Comparison of ENCODE assay signal across 22 cellular contexts in the genomic region with DNA sequence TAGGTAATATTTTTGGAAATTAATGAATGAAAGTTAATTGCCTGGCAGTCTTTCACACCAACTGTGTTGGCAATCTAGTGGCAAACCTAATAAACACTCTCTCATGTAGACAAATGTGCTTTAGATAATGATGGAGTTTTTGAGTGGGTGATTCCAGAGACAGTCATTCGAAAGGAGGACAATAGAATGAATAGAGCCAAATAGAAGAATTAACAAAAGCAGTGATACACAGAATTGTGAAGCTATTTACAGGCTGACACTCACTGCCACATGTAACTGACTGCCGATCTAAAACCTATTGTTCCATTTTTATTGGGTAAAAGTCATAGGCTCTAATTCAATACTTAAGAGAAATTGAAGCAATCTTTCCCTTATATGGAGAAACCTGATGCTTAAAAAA.
"Had no signal": no experiment of that assay in that cellular context is flagged by ENCODE, and none has a peak within 500 bp of the region (broad histone marks: within the 10 kb centered on the region; RNA-seq: fewer than 3 reads in every experiment).

No MANE protein-coding gene starts in this region.

- H3K4me1 ChIP-seq: gastrocnemius medialis, left lung, lower lobe of right lung had no signal

- H3K4me3 ChIP-seq: dorsolateral prefrontal cortex, gastrocnemius medialis, left lung, lower lobe of right lung, stomach had no signal

- H3K9me3 ChIP-seq: gastrocnemius medialis, left lung, lower lobe of right lung, neutrophil, stomach had no signal

- H3K4me1 Mint-ChIP-seq: immature natural killer cell, naive B cell, nephron had no signal

- H3K27me3 ChIP-seq: gastrocnemius medialis, left lung, neutrophil, stomach had no signal

- H3K27me3 Mint-ChIP-seq: naive B cell had no signal

- H3K4me3 Mint-ChIP-seq: immature natural killer cell, naive B cell, nephron had no signal

- H3K36me3 ChIP-seq: gastrocnemius medialis, left lung, lower lobe of right lung, neutrophil, stomach had no signal

- H3K27ac Mint-ChIP-seq: immature natural killer cell, naive B cell, nephron had no signal

- H3K9me3 Mint-ChIP-seq: nephron had no signal

- H3K27ac ChIP-seq: dorsolateral prefrontal cortex, gastrocnemius medialis, left lung, lower lobe of right lung, neutrophil, stomach had no signal

- DNase-seq: cortex of kidney; dorsolateral prefrontal cortex; effector CD8-positive, alpha-beta T cell; gastrocnemius medialis; glutamatergic neuron; immature natural killer cell; left lung; lower lobe of right lung; mesenchymal stem cell; naive B cell; posterior cingulate gyrus; right cardiac atrium; small intestine; stimulated activated CD4-positive, alpha-beta T cell treated with anti-CD3 and anti-CD28 coated beads, Interleukin-12 subunit alpha, Interleukin-12 subunit beta, amount 100 ng/mL, for 4 hours; stimulated activated naive CD4-positive, alpha-beta T cell; stomach; substantia nigra; trophoblast cell had no signal

- FAIRE-seq: keratinocyte, small intestine, urothelium cell line had no signal

- ATAC-seq: gastrocnemius medialis, left lung, lower lobe of right lung, right cardiac atrium had no signal

- H3K36me3 Mint-ChIP-seq: immature natural killer cell, naive B cell had no signal
